ENCODE assay signal across 10 cellular contexts in genomic region chr3:170056710-170057454, GRCh38. TPM values are rescaled to one million over a fixed set of nuclear protein-coding genes. Genes with fewer than 3 reads are reported as not detected.
A peak's percentile ranks its signal among the peaks of the same experiment; 100 is the strongest.
DNase-seq lines count a peak whose midpoint lies in the region; ATAC-seq, FAIRE-seq and TF ChIP-seq lines count a peak whose summit lies in the region.
"Had no signal": no experiment of that assay in that cellular context is flagged by ENCODE, and none has a peak within 500 bp of the region (broad histone marks: within the 10 kb centered on the region; RNA-seq: fewer than 3 reads in every experiment).

No MANE protein-coding gene starts in this region.

- no peak overlapping the region for H3K4me3 ChIP-seq in GM23338
- no peak overlapping the region for H3K4me3 ChIP-seq in pancreas

- peak overlapping the region; percentile 91 for H3K27ac Mint-ChIP-seq in GM23338

- H3K27me3 Mint-ChIP-seq in GM23338 (ENCODE audit: insufficient read depth, low read depth, poor library complexity), result no peaks in the 10 kb centered on the region

- H4K20me1 ChIP-seq in GM23338 (replicated peaks; ENCODE audit: insufficient read depth), result no peaks in the 10 kb centered on the region

- no peaks in the 10 kb centered on the region for H3K9me2 ChIP-seq in GM23338 (ENCODE audit: insufficient read depth)

- no peaks in the 10 kb centered on the region for H3K36me3 ChIP-seq in GM23338 (ENCODE audit: insufficient read depth)
- H3K36me3 ChIP-seq in pancreas, result no peaks in the 10 kb centered on the region

- WGBS in pancreas, 2 donors, result 75% methylated on average over 3 of the region's 3 CpGs

- H3K4me2 ChIP-seq in GM23338, result 0 out of 2 replicates have a peak overlapping the region, but pooled peaks have one; percentile 22

- H3K36me3 Mint-ChIP-seq in GM23338 (ENCODE audit: low read depth), result peaks cover 10% of the 10 kb centered on the region

- H3F3A ChIP-seq in GM23338 (replicated peaks; ENCODE audit: low read depth), result no peaks in the 10 kb centered on the region

- no peak overlapping the region for H3K4me3 Mint-ChIP-seq in GM23338

- DNase-seq in GM23338 (ENCODE audit: low spot score) (no peak), pancreas (no peak), AML-193 (lab: John Stamatoyannopoulos, UW) (no peak), SIG-M5 treated with dmso at 0.1 percent for 504 hours (lab: John Stamatoyannopoulos, UW; ENCODE audit: unreplicated experiment) (no peak), NCI-H82 (lab: John Stamatoyannopoulos, UW) (no peak)
- DNase-seq: NCI-H1436; stimulated activated CD4-positive, alpha-beta T cell treated with anti-CD3 and anti-CD28 coated beads, Interleukin-2, amount 100 ng/mL, for 24 hours had no signal

- no peak for FAIRE-seq in pancreas (lab: Jason Lieb, UNC)
- FAIRE-seq: colon had no signal

- TF ChIP-seq CTCF in GM23338 (conservative IDR thresholded peaks at IDR 0.05; ENCODE audit: low read depth in 2 of 2) (no peak), pancreas (IDR thresholded peaks at IDR 0.05) (no peak)

- peaks cover 44% of the 10 kb centered on the region for H3K4me1 ChIP-seq in GM23338 (ENCODE audit: insufficient read depth)
- H3K4me1 ChIP-seq in pancreas, result peaks cover 4 to 18% (median 14%) of the 10 kb centered on the region in 3 donors

- H2AFZ ChIP-seq in GM23338, result no peak overlapping the region

- no peaks in the 10 kb centered on the region for H3K9me3 ChIP-seq in pancreas

- peaks cover 9% of the 10 kb centered on the region; the same call in 1 of the 2 replicates for H3K79me2 ChIP-seq in GM23338 (replicated peaks; ENCODE audit: insufficient read depth)

- ATAC-seq in GM19023 (IDR thresholded peaks at IDR 0.05; ENCODE audit: unreplicated experiment) (peak; percentile 86), GM23338 (peak; percentile 26; the same call in 2 of the 3 replicates), HG03558 (IDR thresholded peaks at IDR 0.05; ENCODE audit: extremely low read depth, unreplicated experiment) (peak; percentile 84), pancreas (peak; percentile 8 to 53 (median 16))

- 0 out of 2 replicates have a peak overlapping the region, but pooled peaks have one; percentile 53 for H3K27ac ChIP-seq in GM23338 (ENCODE audit: low read depth)
- peak overlapping the region in 2 of 4 donors; percentile 53 to 61 for H3K27ac ChIP-seq in pancreas

- no peaks in the 10 kb centered on the region for H3K9me3 Mint-ChIP-seq in GM23338

- intact Hi-C loops in pancreas (cut with DNase I), result no loop called here

- H3K4me1 Mint-ChIP-seq in GM23338, result peaks cover 50% of the 10 kb centered on the region

- H3K27me3 ChIP-seq in GM23338 (ENCODE audit: insufficient read depth), result no peaks in the 10 kb centered on the region
- H3K27me3 ChIP-seq in pancreas, result no peaks in the 10 kb centered on the region

TF ChIP-seq in GM23338, 12 proteins besides CTCF, POLR2A, EP300 and RAD21:
- TF ChIP-seq REST (IDR thresholded peaks at IDR 0.05; ENCODE audit: unreplicated experiment), result no peak
- no peak for TF ChIP-seq CREB1 (CRISPR knock-in tag; IDR thresholded peaks at IDR 0.05; ENCODE audit: low read depth)
- no peak for TF ChIP-seq ETS1 (IDR thresholded peaks at IDR 0.05)
- TF ChIP-seq STAT1 (IDR thresholded peaks at IDR 0.05; ENCODE audit: unreplicated experiment), result no peak
- TF ChIP-seq ZNF331 (CRISPR knock-in tag; IDR thresholded peaks at IDR 0.05; ENCODE audit: low read depth), result no peak

RNA-seq across cellular contexts. Expression of gene GPR160, which starts 19.1 kb away (rescaled TPM):
- total RNA-seq in GM23338 (2014; rRNA removed; shearing (Covaris generic)), result 55.7 and 77.0 TPM in 2 replicates
- polyA plus RNA-seq in GM23338 (2016; fragmentation: Nextera tagmentation; extraction: Ambion mirVana), result 37.2 and 39.4 TPM in 2 replicates
- total RNA-seq in pancreas, result 10 to 100 TPM in 3 of 6 donors, 1 to 10 TPM in 3; 7.6 to 12.7 (median 10.2) TPM
- 1 to 10 TPM; 4.4 to 5.1 TPM for polyA plus RNA-seq in pancreas

Comparison
In these comparisons a context has a peak if more than half of its experiments do, and no peak if none do; other contexts are left out.
1. ATAC-seq: peak in every context shown above with its lines; median percentile 86 in GM19023; 84 in HG03558; 26 in GM23338; 16 in pancreas.